In genomic region chr4:12844111-12844510, GRCh38 we compare ENCODE assay signal across 1 cellular context.
TF ChIP-seq lines count a peak whose summit lies in the region.

No MANE protein-coding gene starts in this region.

TF ChIP-seq in WTC11, 78 proteins besides CTCF, POLR2A, EP300 and RAD21 (continued from another document):
- TF ChIP-seq STAT6 (CRISPR knock-in tag; conservative IDR thresholded peaks at IDR 0.05; ENCODE audit: low read depth): no peak
